ENCODE assay signal across 13 cellular contexts in genomic region chr11:35683728-35684339, GRCh38. TPM values are rescaled to one million over a fixed set of nuclear protein-coding genes. Genes with fewer than 3 reads are reported as not detected.
DNase-seq lines count a peak whose midpoint lies in the region; ATAC-seq, FAIRE-seq and TF ChIP-seq lines count a peak whose summit lies in the region.
"Had no signal": no experiment of that assay in that cellular context is flagged by ENCODE, and none has a peak within 500 bp of the region (broad histone marks: within the 10 kb centered on the region; RNA-seq: fewer than 3 reads in every experiment).

No MANE protein-coding gene starts in this region.

- no peak overlapping the region for H3K27ac ChIP-seq in psoas muscle
- H3K27ac ChIP-seq: esophagus squamous epithelium, PC-9, thoracic aorta had no signal

- ATAC-seq in HG02852 (IDR thresholded peaks at IDR 0.05; ENCODE audit: unreplicated experiment): peak; percentile 75
- ATAC-seq in psoas muscle: peak; percentile 42 to 79 (median 62)
- ATAC-seq: HCT116 had no signal

- WGBS in psoas muscle, 3 donors: 77 to 79% (median 77%) methylated on average over 1 of the region's 1 CpG

- intact Hi-C loops in psoas muscle (cut with DNase I): no loop called here

- no peaks in the 10 kb centered on the region for H3K9me3 ChIP-seq in psoas muscle
- H3K9me3 ChIP-seq: esophagus squamous epithelium, thoracic aorta had no signal

- peaks cover 4 to 30% of the 10 kb centered on the region in 2 donors for H3K36me3 ChIP-seq in psoas muscle (ENCODE audit: insufficient read depth in 1 of 2, low read depth in 1 of 2)
- H3K36me3 ChIP-seq: thoracic aorta had no signal

- no peak for FAIRE-seq in RCC 7860 (lab: Jason Lieb, UNC)
- FAIRE-seq: A204.1 had no signal

- peak; percentile 38 for DNase-seq in SIG-M5 treated with dmso at 0.1 percent for 504 hours (lab: John Stamatoyannopoulos, UW; ENCODE audit: unreplicated experiment)
- DNase-seq in SIG-M5 (lab: John Stamatoyannopoulos, UW): no peak
- peak; percentile 64 for DNase-seq in NOMO-1 treated with dmso at 0.1 percent for 144 hours (lab: John Stamatoyannopoulos, UW; ENCODE audit: unreplicated experiment)
- no peak for DNase-seq in psoas muscle
- no peak for DNase-seq in NCI-H345 treated with DMSO at 0.1 percent for 48 hours (lab: John Stamatoyannopoulos, UW; ENCODE audit: unreplicated experiment)
- no peak for DNase-seq in RCC 7860 (ENCODE audit: low spot score)
- DNase-seq in stimulated activated CD4-positive, alpha-beta T cell treated with anti-CD3 and anti-CD28 coated beads, Interleukin-4, amount 100 ng/mL, for 4 hours: no peak
- DNase-seq: esophagus squamous epithelium, PC-9 had no signal

- TF ChIP-seq CTCF in psoas muscle (IDR thresholded peaks at IDR 0.05): no peak

- no peaks in the 10 kb centered on the region for H3K27me3 ChIP-seq in psoas muscle (ENCODE audit: insufficient read depth in 3 of 3, low read length in 2 of 3)
- H3K27me3 ChIP-seq: esophagus squamous epithelium had no signal

- H3K4me1 ChIP-seq in psoas muscle: peaks cover 30% of the 10 kb centered on the region

- no peak overlapping the region for H3K4me3 ChIP-seq in psoas muscle
- H3K4me3 ChIP-seq: esophagus squamous epithelium, PC-9, thoracic aorta had no signal

RNA-seq across cellular contexts. Expression of gene TRIM44, which starts 21.3 kb away (rescaled TPM):
- 10 to 100 TPM; 34.0 to 46.8 (median 41.9) TPM for total RNA-seq in psoas muscle
- 10 to 100 TPM in 2 of 3 donors, 1 to 10 TPM in 1; 6.8 to 32.2 (median 32.0) TPM for polyA plus RNA-seq in psoas muscle

Comparison
In these comparisons a context has a peak if more than half of its experiments do, and no peak if none do; other contexts are left out.
1. DNase-seq: peak in SIG-M5 treated with dmso at 0.1 percent for 504 hours (single experiment) and NOMO-1 treated with dmso at 0.1 percent for 144 hours (single experiment); none in SIG-M5 (single experiment), psoas muscle (0 of 2), NCI-H345 treated with DMSO at 0.1 percent for 48 hours (single experiment), RCC 7860 (single experiment) and stimulated activated CD4-positive, alpha-beta T cell treated with anti-CD3 and anti-CD28 coated beads, Interleukin-4, amount 100 ng/mL, for 4 hours (0 of 2).